Comparison of ENCODE assay signal across 7 cellular contexts in the genomic region with DNA sequence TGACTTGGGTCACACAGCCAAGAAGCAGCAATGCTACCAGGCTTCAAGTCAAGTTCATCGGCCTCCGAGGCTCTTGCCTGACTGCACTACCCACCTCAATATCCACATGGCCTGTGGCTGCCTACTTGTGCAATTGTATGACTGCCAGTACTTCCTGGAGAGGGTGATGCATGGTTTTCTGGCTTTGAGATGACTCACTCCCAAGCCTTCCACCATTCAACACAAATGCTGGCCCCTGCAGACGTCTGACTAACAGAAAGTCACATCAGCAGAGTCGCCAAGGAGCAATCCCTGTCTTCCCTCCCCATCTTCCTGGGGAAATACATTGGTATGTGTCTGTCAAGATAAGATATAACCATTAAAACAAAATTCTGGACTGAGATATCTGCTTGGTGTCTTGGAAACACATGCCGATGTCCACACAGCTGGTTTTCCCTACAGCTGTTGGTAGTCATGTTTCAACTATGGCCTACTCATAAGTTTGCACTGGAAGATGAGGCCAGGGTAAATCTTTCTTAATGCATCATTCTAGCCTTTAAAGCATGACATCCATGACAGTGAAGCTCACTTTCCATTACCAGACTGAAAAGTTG.
DNase-seq lines count a peak whose midpoint lies in the region; ATAC-seq and TF ChIP-seq lines count a peak whose summit lies in the region.

No MANE protein-coding gene starts in this region.

- H3K27me3 ChIP-seq in IMR-90 (ENCODE audit: control insufficient read depth, insufficient read depth, low read length) (no peaks in the 10 kb centered on the region), colonic mucosa (no peaks in the 10 kb centered on the region)

- TF ChIP-seq POLR2A in IMR-90 (IDR thresholded peaks at IDR 0.05; ENCODE audit: low read depth, low read length), result no peak

- no peak overlapping the region for H3K9ac ChIP-seq in IMR-90 (ENCODE audit: low read depth, low read length)
- H3K9ac ChIP-seq in colonic mucosa (ENCODE audit: low read depth in 2 of 2, low read length in 2 of 2), result no peak overlapping the region

- H3K14ac ChIP-seq in IMR-90 (replicated peaks; ENCODE audit: low read depth, low read length), result peak overlapping the region; percentile 14; the same call in 1 of the 2 replicates

- H3K4me3 ChIP-seq in IMR-90 (ENCODE audit: insufficient read depth, low read depth, low read length) (no peak overlapping the region), foreskin fibroblast (ENCODE audit: low read depth in 1 of 2, low read length in 2 of 2) (no peak overlapping the region), colonic mucosa (no peak overlapping the region)

- H3K4me1 ChIP-seq in IMR-90 (ENCODE audit: control insufficient read depth, insufficient read depth, low read length) (peaks cover 14% of the 10 kb centered on the region), colonic mucosa (no peaks in the 10 kb centered on the region)

- H3K36me3 ChIP-seq in IMR-90 (ENCODE audit: control insufficient read depth, insufficient read depth, low read length) (no peaks in the 10 kb centered on the region), colonic mucosa (no peaks in the 10 kb centered on the region)

- H3K4ac ChIP-seq in IMR-90 (ENCODE audit: low read depth, low read length), result peak overlapping the region; percentile 57; the same call in 1 of the 2 replicates

- no CpG with 5 or more reads among the region's 5 CpGs for WGBS in IMR-90 (ENCODE audit: extremely low coverage in 2 of 2, insufficient read length in 1 of 2), 2 experiments

- H3K27ac ChIP-seq in IMR-90 (ENCODE audit: insufficient read depth, low read length), result peak overlapping the region; percentile 53; the same call in 1 of the 2 replicates
- H3K27ac ChIP-seq in colonic mucosa, result no peak overlapping the region

- no TSS peak for BruUV-seq in IMR-90 (replicated peaks; lab: Mats Ljungman, UMichigan)

- H3K4me2 ChIP-seq in IMR-90 (ENCODE audit: low read depth, low read length), result peak overlapping the region; percentile 53

- TF ChIP-seq CTCF in IMR-90 (conservative IDR thresholded peaks at IDR 0.05; ENCODE audit: low read depth, low read length) (no peak), foreskin fibroblast (IDR thresholded peaks at IDR 0.05; ENCODE audit: low read depth, low read length) (no peak), colonic mucosa (IDR thresholded peaks at IDR 0.05) (no peak)

- POLR2A ChIA-PET in IMR-90 (lab: Charles Lee; ENCODE audit: unreplicated experiment), result no interaction called here

- peak overlapping the region; percentile 27 for H2BK20ac ChIP-seq in IMR-90 (ENCODE audit: low read depth, low read length)

- H3K9me1 ChIP-seq in IMR-90 (ENCODE audit: insufficient read depth, low read length), result peaks cover 17% of the 10 kb centered on the region

- no peak overlapping the region for H3K23ac ChIP-seq in IMR-90 (ENCODE audit: low read depth, low read length)

- intact Hi-C loops in IMR-90 (cut with micrococcal nuclease), result loop anchor here (10.0 kb wide), 1 partner anchor 426 kb away; the partner anchor contains the start of gene CCDC66
- intact Hi-C loops in colonic mucosa (cut with DNase I), result no loop called here

- peak overlapping the region; percentile 13; the same call in 1 of the 2 replicates for H4K91ac ChIP-seq in IMR-90 (ENCODE audit: insufficient read depth, low read depth, low read length)

- H4K5ac ChIP-seq in IMR-90 (ENCODE audit: low read depth, low read length), result no peak overlapping the region

- ATAC-seq in IMR-90 (ENCODE audit: low read depth) (peak; percentile 93), GM21723 (IDR thresholded peaks at IDR 0.05; ENCODE audit: unreplicated experiment) (no peak)

- H3K9me3 ChIP-seq in IMR-90 (ENCODE audit: control insufficient read depth, insufficient read depth, low read length) (no peaks in the 10 kb centered on the region), colonic mucosa (no peaks in the 10 kb centered on the region)

- H2BK15ac ChIP-seq in IMR-90 (ENCODE audit: low read depth, low read length), result peak overlapping the region; percentile 58; the same call in 1 of the 3 replicates

- H3K79me1 ChIP-seq in IMR-90 (ENCODE audit: low read depth in 1 of 2, low read length in 2 of 2), result no peaks in the 10 kb centered on the region

- peaks cover 5% of the 10 kb centered on the region; the same call in 1 of the 2 replicates for H4K20me1 ChIP-seq in IMR-90 (ENCODE audit: insufficient read depth, low read length)

- H2AFZ ChIP-seq in IMR-90 (replicated peaks; ENCODE audit: low read length, poor library complexity), result peak overlapping the region; percentile 19

- no peak overlapping the region for H3K56ac ChIP-seq in IMR-90 (ENCODE audit: extremely low read depth, insufficient read depth, low read length)

- H2AK9ac ChIP-seq in IMR-90 (replicated peaks; ENCODE audit: low read depth, low read length, poor library complexity), result no peak overlapping the region

- in situ Hi-C loops in IMR-90 (cut with MboI; ENCODE audit: low sequenced_read_pairs), result no loop called here

- peak overlapping the region; percentile 50 for H2BK120ac ChIP-seq in IMR-90 (ENCODE audit: low read depth, low read length)

- peak overlapping the region; percentile 28 for H2BK5ac ChIP-seq in IMR-90 (ENCODE audit: low read depth, low read length, poor library complexity, severe bottlenecking)

- peak overlapping the region; percentile 41 for H2AK5ac ChIP-seq in IMR-90 (ENCODE audit: low read depth, low read length)

- CTCF ChIA-PET in IMR-90 (lab: Yijun Ruan, JAX), result interaction anchor here (0.7 to 1.2 kb wide), 2 partner anchors 15 to 181 kb away, joined by 3 to 4 read pairs; no protein-coding TSS in a partner anchor

- H4K8ac ChIP-seq in IMR-90 (ENCODE audit: low read depth in 2 of 2, low read length in 2 of 2), result peak overlapping the region in 1 of 2 experiments; percentile 33; a peak in 1 of 4 replicates

- DNase-seq in IMR-90, result peak; percentile 99
- DNase-seq in activated CD4-positive, alpha-beta T cell treated with anti-CD3 and anti-CD28 coated beads, Interleukin-2, amount 50 U/mL, for 4 hours, result peak; percentile 32 to 42
- DNase-seq in foreskin fibroblast, result peak; percentile 98
- peak; percentile 33 for DNase-seq in stimulated activated CD4-positive, alpha-beta T cell treated with anti-CD3 and anti-CD28 coated beads, Interleukin-2, amount 100 ng/mL, for 4 hours (ENCODE audit: low read depth)
- no peak for DNase-seq in superior temporal gyrus (ENCODE audit: extremely low spot score)
- DNase-seq in colonic mucosa, result no peak

- no peak for TF ChIP-seq RAD21 in IMR-90 (IDR thresholded peaks at IDR 0.05; ENCODE audit: low read length)

- peak overlapping the region; percentile 17 for H3K18ac ChIP-seq in IMR-90 (ENCODE audit: low read depth, low read length)

- dilution Hi-C loops in IMR-90 (cut with HindIII; ENCODE audit: low sequenced_read_pairs, unreplicated experiment), result no loop called here

TF ChIP-seq in IMR-90, 13 proteins besides CTCF, POLR2A, EP300 and RAD21:
- TF ChIP-seq CEBPB (IDR thresholded peaks at IDR 0.05; ENCODE audit: low read depth, low read length) (peak; percentile 98), FOS (IDR thresholded peaks at IDR 0.05; ENCODE audit: low read depth, low read length) (peak; percentile 93), BHLHE40 (IDR thresholded peaks at IDR 0.05; ENCODE audit: low read depth, low read length) (peak; percentile 54), MAZ (IDR thresholded peaks at IDR 0.05; ENCODE audit: borderline replicate concordance, low read depth, low read length) (peak; percentile 54; the same call in 1 of the 2 replicates), SMC3 (IDR thresholded peaks at IDR 0.05; ENCODE audit: low read depth, low read length) (no peak), MAFK (IDR thresholded peaks at IDR 0.05; ENCODE audit: low read depth, low read length) (peak; percentile 60), ELK1 (IDR thresholded peaks at IDR 0.05; ENCODE audit: borderline replicate concordance, low read depth, low read length) (no peak), CHD1 (IDR thresholded peaks at IDR 0.05; ENCODE audit: low read depth, low read length) (0 out of 2 replicates have a peak, but pooled peaks have one; percentile 44), MXI1 (IDR thresholded peaks at IDR 0.05; ENCODE audit: borderline replicate concordance, low read depth, low read length) (peak; percentile 80; the same call in 1 of the 2 replicates), RCOR1 (IDR thresholded peaks at IDR 0.05; ENCODE audit: insufficient replicate concordance, low read length) (peak; percentile 72), NFE2L2 (IDR thresholded peaks at IDR 0.05; ENCODE audit: low read depth, low read length) (no peak; the same call in 1 of the 2 replicates), RFX5 (IDR thresholded peaks at IDR 0.05; ENCODE audit: low read depth, low read length) (no peak)
- TF ChIP-seq, protein P1, sequence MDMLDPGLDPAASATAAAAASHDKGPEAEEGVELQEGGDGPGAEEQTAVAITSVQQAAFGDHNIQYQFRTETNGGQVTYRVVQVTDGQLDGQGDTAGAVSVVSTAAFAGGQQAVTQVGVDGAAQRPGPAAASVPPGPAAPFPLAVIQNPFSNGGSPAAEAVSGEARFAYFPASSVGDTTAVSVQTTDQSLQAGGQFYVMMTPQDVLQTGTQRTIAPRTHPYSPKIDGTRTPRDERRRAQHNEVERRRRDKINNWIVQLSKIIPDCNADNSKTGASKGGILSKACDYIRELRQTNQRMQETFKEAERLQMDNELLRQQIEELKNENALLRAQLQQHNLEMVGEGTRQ (IDR thresholded peaks at IDR 0.05; ENCODE audit: low read depth, low read length), result peak; percentile 41; the same call in 1 of the 2 replicates

Comparison
In these comparisons a context has a peak if more than half of its experiments do, and no peak if none do; other contexts are left out.
1. DNase-seq: peak in IMR-90 (single experiment), activated CD4-positive, alpha-beta T cell treated with anti-CD3 and anti-CD28 coated beads, Interleukin-2, amount 50 U/mL, for 4 hours (2 of 2), foreskin fibroblast (2 of 2) and stimulated activated CD4-positive, alpha-beta T cell treated with anti-CD3 and anti-CD28 coated beads, Interleukin-2, amount 100 ng/mL, for 4 hours (single experiment); none in superior temporal gyrus (single experiment) and colonic mucosa (single experiment).